Comparison of ENCODE assay signal across 14 cellular contexts in genomic region chr6:1068068-1068467, GRCh38.
"Had no signal": no experiment of that assay in that cellular context is flagged by ENCODE, and none has a peak within 500 bp of the region (broad histone marks: within the 10 kb centered on the region; RNA-seq: fewer than 3 reads in every experiment).

No MANE protein-coding gene starts in this region.

- DNase-seq: activated CD4-positive, alpha-beta T cell treated with anti-CD3 and anti-CD28 coated beads for 48 hours; activated CD8-positive, alpha-beta memory T cell treated with anti-CD3 and anti-CD28 coated beads, Interleukin-2, amount 50 U/mL, for 48 hours; activated CD8-positive, alpha-beta T cell treated with anti-CD3 and anti-CD28 coated beads, Interleukin-2, amount 10 ng/mL, durations not matched to agents 7 days and 5 days; effector memory CD4-positive, alpha-beta T cell; hypothalamus; left colon; right lobe of liver; stimulated activated CD4-positive, alpha-beta T cell treated with anti-CD3 and anti-CD28 coated beads, Interleukin-1b, Interleukin-23, amount 100 ng/mL, for 48 hours; stimulated activated naive B cell treated with anti-CD40 and anti-IgM and Interleukin-4, amounts not matched to agents 10 μg/mL and 1 μg/mL and 100 μg/mL, for 72 hours; substantia nigra; T1000; upper lobe of left lung; WERI-Rb-1 had no signal

- H3K4me1 ChIP-seq: prostate gland, right lobe of liver, upper lobe of left lung had no signal

- H3K4me3 ChIP-seq: prostate gland, right lobe of liver, upper lobe of left lung had no signal

- ATAC-seq: activated CD8-positive, alpha-beta T cell treated with anti-CD3 and anti-CD28 coated beads, Interleukin-2, amount 10 ng/mL, durations not matched to agents 7 days and 5 days; left colon; stimulated activated naive B cell treated with anti-CD40 and anti-IgM and Interleukin-4, amounts not matched to agents 10 μg/mL and 1 μg/mL and 100 μg/mL, for 72 hours had no signal

- H3K36me3 ChIP-seq: prostate gland, right lobe of liver, upper lobe of left lung, WERI-Rb-1 had no signal

- H3K9me3 ChIP-seq: prostate gland, right lobe of liver, upper lobe of left lung had no signal

- H3K27ac ChIP-seq: prostate gland, right lobe of liver, upper lobe of left lung, WERI-Rb-1 had no signal

- H3K27me3 ChIP-seq: right lobe of liver, upper lobe of left lung had no signal
